ENCODE assay signal across 8 cellular contexts in genomic region chr14:76924363-76925151, GRCh38.
DNase-seq lines count a peak whose midpoint lies in the region; ATAC-seq and TF ChIP-seq lines count a peak whose summit lies in the region.

No MANE protein-coding gene starts in this region.

- H3K27me3 Mint-ChIP-seq in activated CD8-positive, alpha-beta T cell treated with anti-CD3 and anti-CD28 coated beads for 36 hours = no peaks in the 10 kb centered on the region

- TF ChIP-seq POLR2A in suprapubic skin (IDR thresholded peaks at IDR 0.05) = no peak

- ATAC-seq in activated CD8-positive, alpha-beta T cell treated with anti-CD3 and anti-CD28 coated beads for 36 hours = peak; percentile 23
- ATAC-seq in HG02885 (IDR thresholded peaks at IDR 0.05; ENCODE audit: poor library complexity, unreplicated experiment) (no peak), GM21619 (IDR thresholded peaks at IDR 0.05; ENCODE audit: unreplicated experiment) (no peak)

- intact Hi-C loops in activated CD8-positive, alpha-beta T cell treated with anti-CD3 and anti-CD28 coated beads for 36 hours (cut with micrococcal nuclease) = no loop called here
- intact Hi-C loops in ascending aorta (cut with DNase I) = no loop called here

- H3K4me3 ChIP-seq in kidney epithelial cell (ENCODE audit: low read depth, low read length) (no peak overlapping the region), suprapubic skin (no peak overlapping the region), ascending aorta (no peak overlapping the region)

- no peak overlapping the region for H3K27ac ChIP-seq in suprapubic skin
- H3K27ac ChIP-seq in ascending aorta = no peak overlapping the region

- DNase-seq in COLO829 (ENCODE audit: low spot score) (peak; percentile 63), NCI-H1436 (lab: John Stamatoyannopoulos, UW) (peak; percentile 95), kidney epithelial cell (ENCODE audit: low read depth) (peak; percentile 77), suprapubic skin (ENCODE audit: low spot score in 2 of 2) (no peak), ascending aorta (ENCODE audit: low spot score in 2 of 2) (no peak)
- peak; percentile 71 for DNase-seq in activated CD8-positive, alpha-beta T cell treated with anti-CD3 and anti-CD28 coated beads for 36 hours

- 60% methylated on average over 11 of the region's 18 CpGs for WGBS in suprapubic skin

- POLR2A ChIA-PET in activated CD8-positive, alpha-beta T cell treated with anti-CD3 and anti-CD28 coated beads for 36 hours (lab: Charles Lee) = interaction anchor here (0.8 to 2.1 kb wide), 4 partner anchors 11 to 105 kb away, joined by 3 to 7 read pairs (median 3); no protein-coding TSS in a partner anchor

- H3K4me1 Mint-ChIP-seq in activated CD8-positive, alpha-beta T cell treated with anti-CD3 and anti-CD28 coated beads for 36 hours (ENCODE audit: low read depth) = peaks cover 74% of the 10 kb centered on the region

- peaks cover 61% of the 10 kb centered on the region for H3K4me1 ChIP-seq in suprapubic skin
- peaks cover 16 to 39% of the 10 kb centered on the region in 2 donors for H3K4me1 ChIP-seq in ascending aorta

- H3K4me3 Mint-ChIP-seq in activated CD8-positive, alpha-beta T cell treated with anti-CD3 and anti-CD28 coated beads for 36 hours = no peak overlapping the region

- CTCF ChIA-PET in activated CD8-positive, alpha-beta T cell treated with anti-CD3 and anti-CD28 coated beads for 36 hours (lab: Charles Lee) = interaction anchor here (0.8 to 2.3 kb wide), 6 partner anchors 8 to 146 kb away, joined by 3 to 11 read pairs (median 4); no protein-coding TSS in a partner anchor

- no peaks in the 10 kb centered on the region for H3K9me3 Mint-ChIP-seq in activated CD8-positive, alpha-beta T cell treated with anti-CD3 and anti-CD28 coated beads for 36 hours

- H3K27ac Mint-ChIP-seq in activated CD8-positive, alpha-beta T cell treated with anti-CD3 and anti-CD28 coated beads for 36 hours = no peak overlapping the region

- no peak for TF ChIP-seq CTCF in activated CD8-positive, alpha-beta T cell treated with anti-CD3 and anti-CD28 coated beads for 36 hours (IDR thresholded peaks at IDR 0.05)
- no peak for TF ChIP-seq CTCF in kidney epithelial cell (IDR thresholded peaks at IDR 0.05; ENCODE audit: insufficient read depth, low read length, poor library complexity, severe bottlenecking)
- TF ChIP-seq CTCF in suprapubic skin (IDR thresholded peaks at IDR 0.05) = no peak
- TF ChIP-seq CTCF in ascending aorta (IDR thresholded peaks at IDR 0.05) = no peak

- TF ChIP-seq EP300 in suprapubic skin (IDR thresholded peaks at IDR 0.05) = no peak

- H3K36me3 ChIP-seq in kidney epithelial cell (ENCODE audit: control insufficient read depth, insufficient read depth, low read length) (no peaks in the 10 kb centered on the region), suprapubic skin (no peaks in the 10 kb centered on the region), ascending aorta (no peaks in the 10 kb centered on the region)

- peaks cover 4% of the 10 kb centered on the region for H3K27me3 ChIP-seq in kidney epithelial cell (ENCODE audit: control insufficient read depth, insufficient read depth, low read length)
- H3K27me3 ChIP-seq in suprapubic skin = no peaks in the 10 kb centered on the region
- H3K27me3 ChIP-seq in ascending aorta = no peaks in the 10 kb centered on the region

- H3K9me3 ChIP-seq in suprapubic skin (no peaks in the 10 kb centered on the region), ascending aorta (no peaks in the 10 kb centered on the region)

- no peaks in the 10 kb centered on the region for H3K36me3 Mint-ChIP-seq in activated CD8-positive, alpha-beta T cell treated with anti-CD3 and anti-CD28 coated beads for 36 hours (ENCODE audit: low read depth)

Comparison
In these comparisons a context has a peak if more than half of its experiments do, and no peak if none do; other contexts are left out.
1. DNase-seq: peak in COLO829 (single experiment), NCI-H1436 (single experiment), activated CD8-positive, alpha-beta T cell treated with anti-CD3 and anti-CD28 coated beads for 36 hours (single experiment) and kidney epithelial cell (single experiment); none in suprapubic skin (0 of 2) and ascending aorta (0 of 2).